Comparison of ENCODE assay signal across 8 cellular contexts in genomic region chr15:66851226-66852063, GRCh38.
DNase-seq lines count a peak whose midpoint lies in the region; ATAC-seq and TF ChIP-seq lines count a peak whose summit lies in the region.

No MANE protein-coding gene starts in this region.

- H3K36me3 ChIP-seq in liver (ENCODE audit: control insufficient read depth in 4 of 4, insufficient read depth in 3 of 4, low read depth in 1 of 4, low read length in 3 of 4), result no peaks in the 10 kb centered on the region

- 18% methylated on average over 29 of the region's 29 CpGs for WGBS in liver

- peaks cover 1 to 9% (median 2%) of the 10 kb centered on the region in 4 donors for H3K4me1 ChIP-seq in liver (ENCODE audit: control insufficient read depth in 4 of 4, insufficient read depth in 4 of 4, low read length in 3 of 4)

- no peak overlapping the region for H3K4me3 ChIP-seq in liver (ENCODE audit: low read depth in 1 of 3, low read length in 3 of 3)

- H3K27me3 ChIP-seq in liver (ENCODE audit: control insufficient read depth in 4 of 4, insufficient read depth in 4 of 4, low read length in 3 of 4), result no peaks in the 10 kb centered on the region

- ATAC-seq in HG02678 (IDR thresholded peaks at IDR 0.05; ENCODE audit: unreplicated experiment) (peak; percentile 66), HG03135 (IDR thresholded peaks at IDR 0.05; ENCODE audit: unreplicated experiment) (no peak)

- TF ChIP-seq RAD21 in liver (IDR thresholded peaks at IDR 0.05), result peak; percentile 75 to 90

- DNase-seq in DMS79 (lab: John Stamatoyannopoulos, UW) (peak; percentile 38), NCI-H460 (ENCODE audit: extremely low read depth, low read depth) (peak; percentile 78), cerebellum (ENCODE audit: low spot score) (peak; percentile 74)
- DNase-seq in activated CD4-positive, alpha-beta T cell treated with anti-CD3 and anti-CD28 coated beads for 24 hours (ENCODE audit: low read depth in 2 of 2), result peak; percentile 67 to 74
- DNase-seq in stimulated activated CD4-positive, alpha-beta T cell treated with anti-CD3 and anti-CD28 coated beads, Interleukin-2, amount 100 ng/mL, for 48 hours, result peak; percentile 76 to 77

- H3K9me3 ChIP-seq in liver (ENCODE audit: control insufficient read depth in 4 of 4, low read length in 3 of 4), result no peaks in the 10 kb centered on the region

- H3K9ac ChIP-seq in liver (ENCODE audit: low read depth in 1 of 2, low read length in 2 of 2), result no peak overlapping the region

- TF ChIP-seq CTCF in liver (IDR thresholded peaks at IDR 0.05; ENCODE audit: low read depth, low read length, missing input control), result peak; percentile 89

- no peak overlapping the region for H3K27ac ChIP-seq in liver (ENCODE audit: low read depth in 1 of 2, low read length in 2 of 2)

TF ChIP-seq in liver, 16 proteins besides CTCF, POLR2A, EP300 and RAD21:
- TF ChIP-seq RXRA (IDR thresholded peaks at IDR 0.05) (peak in 1 of 2 donors; percentile 11), ATF3 (IDR thresholded peaks at IDR 0.05) (no peak)
